ENCODE assay signal across 1 cellular context in the genomic region with DNA sequence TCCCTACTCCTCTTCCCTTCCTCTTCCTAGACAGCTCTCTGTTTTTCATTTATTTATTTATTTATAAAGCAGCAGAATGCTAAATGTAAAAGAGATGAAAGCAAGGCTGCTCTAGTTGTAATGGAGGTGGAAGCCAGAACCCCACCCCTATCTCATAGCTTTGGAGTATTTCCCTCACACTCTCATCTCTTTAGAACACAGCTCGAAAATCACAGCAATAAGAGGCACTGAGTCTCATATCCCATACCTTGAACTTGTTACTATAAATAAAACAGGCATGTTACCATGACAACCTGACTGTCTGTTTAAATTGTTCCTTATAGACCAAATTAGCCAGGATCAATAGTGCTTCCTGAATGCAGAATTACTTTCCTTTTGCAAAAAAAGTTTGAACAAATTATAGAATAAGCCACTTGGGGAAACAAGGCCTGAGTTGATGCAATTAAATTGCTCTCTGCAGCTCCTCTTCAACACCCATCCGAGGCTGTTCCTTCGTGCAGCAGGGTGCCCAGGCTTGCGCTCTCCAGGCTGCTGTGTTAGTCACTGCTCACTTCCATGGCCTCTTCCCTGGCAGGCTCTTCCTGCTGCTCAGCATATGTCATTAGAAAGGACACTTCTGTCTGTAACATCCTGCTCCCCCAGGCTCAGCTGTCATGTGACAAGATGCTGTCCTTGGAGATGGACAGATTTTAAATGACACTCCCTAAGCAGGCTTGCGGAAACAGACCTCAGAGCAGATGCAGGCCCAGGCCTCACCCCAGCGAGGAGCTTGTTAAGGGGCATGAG.
TF ChIP-seq lines count a peak whose summit lies in the region.

No MANE protein-coding gene starts in this region.

TF ChIP-seq in H1, 55 proteins besides CTCF, POLR2A, EP300 and RAD21:
- TF ChIP-seq SP1 (IDR thresholded peaks at IDR 0.05; ENCODE audit: low read depth, low read length): no peak
- TF ChIP-seq RFX5 (IDR thresholded peaks at IDR 0.05; ENCODE audit: borderline replicate concordance, low read depth, low read length): no peak
- no peak for TF ChIP-seq CREB1 (IDR thresholded peaks at IDR 0.05)
- no peak for TF ChIP-seq PHF8 (conservative IDR thresholded peaks at IDR 0.05; ENCODE audit: low read depth, low read length)
- TF ChIP-seq CEBPB (IDR thresholded peaks at IDR 0.05; ENCODE audit: low read depth, low read length): no peak
- TF ChIP-seq POU5F1 (IDR thresholded peaks at IDR 0.05; ENCODE audit: low read depth, low read length): no peak
- no peak for TF ChIP-seq CBX5 (IDR thresholded peaks at IDR 0.05; ENCODE audit: low read depth, low read length)
- no peak for TF ChIP-seq TCF12 (IDR thresholded peaks at IDR 0.05; ENCODE audit: low read depth, low read length)
- no peak for TF ChIP-seq SIN3A (conservative IDR thresholded peaks at IDR 0.05 in 1 of 2, IDR thresholded peaks at IDR 0.05 in 1 of 2; ENCODE audit: low read depth in 1 of 2, low read length in 2 of 2)
- TF ChIP-seq, protein P1, sequence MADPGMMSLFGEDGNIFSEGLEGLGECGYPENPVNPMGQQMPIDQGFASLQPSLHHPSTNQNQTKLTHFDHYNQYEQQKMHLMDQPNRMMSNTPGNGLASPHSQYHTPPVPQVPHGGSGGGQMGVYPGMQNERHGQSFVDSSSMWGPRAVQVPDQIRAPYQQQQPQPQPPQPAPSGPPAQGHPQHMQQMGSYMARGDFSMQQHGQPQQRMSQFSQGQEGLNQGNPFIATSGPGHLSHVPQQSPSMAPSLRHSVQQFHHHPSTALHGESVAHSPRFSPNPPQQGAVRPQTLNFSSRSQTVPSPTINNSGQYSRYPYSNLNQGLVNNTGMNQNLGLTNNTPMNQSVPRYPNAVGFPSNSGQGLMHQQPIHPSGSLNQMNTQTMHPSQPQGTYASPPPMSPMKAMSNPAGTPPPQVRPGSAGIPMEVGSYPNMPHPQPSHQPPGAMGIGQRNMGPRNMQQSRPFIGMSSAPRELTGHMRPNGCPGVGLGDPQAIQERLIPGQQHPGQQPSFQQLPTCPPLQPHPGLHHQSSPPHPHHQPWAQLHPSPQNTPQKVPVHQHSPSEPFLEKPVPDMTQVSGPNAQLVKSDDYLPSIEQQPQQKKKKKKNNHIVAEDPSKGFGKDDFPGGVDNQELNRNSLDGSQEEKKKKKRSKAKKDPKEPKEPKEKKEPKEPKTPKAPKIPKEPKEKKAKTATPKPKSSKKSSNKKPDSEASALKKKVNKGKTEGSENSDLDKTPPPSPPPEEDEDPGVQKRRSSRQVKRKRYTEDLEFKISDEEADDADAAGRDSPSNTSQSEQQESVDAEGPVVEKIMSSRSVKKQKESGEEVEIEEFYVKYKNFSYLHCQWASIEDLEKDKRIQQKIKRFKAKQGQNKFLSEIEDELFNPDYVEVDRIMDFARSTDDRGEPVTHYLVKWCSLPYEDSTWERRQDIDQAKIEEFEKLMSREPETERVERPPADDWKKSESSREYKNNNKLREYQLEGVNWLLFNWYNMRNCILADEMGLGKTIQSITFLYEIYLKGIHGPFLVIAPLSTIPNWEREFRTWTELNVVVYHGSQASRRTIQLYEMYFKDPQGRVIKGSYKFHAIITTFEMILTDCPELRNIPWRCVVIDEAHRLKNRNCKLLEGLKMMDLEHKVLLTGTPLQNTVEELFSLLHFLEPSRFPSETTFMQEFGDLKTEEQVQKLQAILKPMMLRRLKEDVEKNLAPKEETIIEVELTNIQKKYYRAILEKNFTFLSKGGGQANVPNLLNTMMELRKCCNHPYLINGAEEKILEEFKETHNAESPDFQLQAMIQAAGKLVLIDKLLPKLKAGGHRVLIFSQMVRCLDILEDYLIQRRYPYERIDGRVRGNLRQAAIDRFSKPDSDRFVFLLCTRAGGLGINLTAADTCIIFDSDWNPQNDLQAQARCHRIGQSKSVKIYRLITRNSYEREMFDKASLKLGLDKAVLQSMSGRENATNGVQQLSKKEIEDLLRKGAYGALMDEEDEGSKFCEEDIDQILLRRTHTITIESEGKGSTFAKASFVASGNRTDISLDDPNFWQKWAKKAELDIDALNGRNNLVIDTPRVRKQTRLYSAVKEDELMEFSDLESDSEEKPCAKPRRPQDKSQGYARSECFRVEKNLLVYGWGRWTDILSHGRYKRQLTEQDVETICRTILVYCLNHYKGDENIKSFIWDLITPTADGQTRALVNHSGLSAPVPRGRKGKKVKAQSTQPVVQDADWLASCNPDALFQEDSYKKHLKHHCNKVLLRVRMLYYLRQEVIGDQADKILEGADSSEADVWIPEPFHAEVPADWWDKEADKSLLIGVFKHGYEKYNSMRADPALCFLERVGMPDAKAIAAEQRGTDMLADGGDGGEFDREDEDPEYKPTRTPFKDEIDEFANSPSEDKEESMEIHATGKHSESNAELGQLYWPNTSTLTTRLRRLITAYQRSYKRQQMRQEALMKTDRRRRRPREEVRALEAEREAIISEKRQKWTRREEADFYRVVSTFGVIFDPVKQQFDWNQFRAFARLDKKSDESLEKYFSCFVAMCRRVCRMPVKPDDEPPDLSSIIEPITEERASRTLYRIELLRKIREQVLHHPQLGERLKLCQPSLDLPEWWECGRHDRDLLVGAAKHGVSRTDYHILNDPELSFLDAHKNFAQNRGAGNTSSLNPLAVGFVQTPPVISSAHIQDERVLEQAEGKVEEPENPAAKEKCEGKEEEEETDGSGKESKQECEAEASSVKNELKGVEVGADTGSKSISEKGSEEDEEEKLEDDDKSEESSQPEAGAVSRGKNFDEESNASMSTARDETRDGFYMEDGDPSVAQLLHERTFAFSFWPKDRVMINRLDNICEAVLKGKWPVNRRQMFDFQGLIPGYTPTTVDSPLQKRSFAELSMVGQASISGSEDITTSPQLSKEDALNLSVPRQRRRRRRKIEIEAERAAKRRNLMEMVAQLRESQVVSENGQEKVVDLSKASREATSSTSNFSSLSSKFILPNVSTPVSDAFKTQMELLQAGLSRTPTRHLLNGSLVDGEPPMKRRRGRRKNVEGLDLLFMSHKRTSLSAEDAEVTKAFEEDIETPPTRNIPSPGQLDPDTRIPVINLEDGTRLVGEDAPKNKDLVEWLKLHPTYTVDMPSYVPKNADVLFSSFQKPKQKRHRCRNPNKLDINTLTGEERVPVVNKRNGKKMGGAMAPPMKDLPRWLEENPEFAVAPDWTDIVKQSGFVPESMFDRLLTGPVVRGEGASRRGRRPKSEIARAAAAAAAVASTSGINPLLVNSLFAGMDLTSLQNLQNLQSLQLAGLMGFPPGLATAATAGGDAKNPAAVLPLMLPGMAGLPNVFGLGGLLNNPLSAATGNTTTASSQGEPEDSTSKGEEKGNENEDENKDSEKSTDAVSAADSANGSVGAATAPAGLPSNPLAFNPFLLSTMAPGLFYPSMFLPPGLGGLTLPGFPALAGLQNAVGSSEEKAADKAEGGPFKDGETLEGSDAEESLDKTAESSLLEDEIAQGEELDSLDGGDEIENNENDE (IDR thresholded peaks at IDR 0.05; ENCODE audit: insufficient replicate concordance, low read length): no peak
- TF ChIP-seq, protein P2, sequence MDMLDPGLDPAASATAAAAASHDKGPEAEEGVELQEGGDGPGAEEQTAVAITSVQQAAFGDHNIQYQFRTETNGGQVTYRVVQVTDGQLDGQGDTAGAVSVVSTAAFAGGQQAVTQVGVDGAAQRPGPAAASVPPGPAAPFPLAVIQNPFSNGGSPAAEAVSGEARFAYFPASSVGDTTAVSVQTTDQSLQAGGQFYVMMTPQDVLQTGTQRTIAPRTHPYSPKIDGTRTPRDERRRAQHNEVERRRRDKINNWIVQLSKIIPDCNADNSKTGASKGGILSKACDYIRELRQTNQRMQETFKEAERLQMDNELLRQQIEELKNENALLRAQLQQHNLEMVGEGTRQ (IDR thresholded peaks at IDR 0.05; ENCODE audit: low read length): no peak
- no peak for TF ChIP-seq POLR2AphosphoS5 (IDR thresholded peaks at IDR 0.05; ENCODE audit: low read depth, low read length)
- no peak for TF ChIP-seq ZNF274 (IDR thresholded peaks at IDR 0.05; ENCODE audit: borderline replicate concordance, extremely low read depth, low read length)
- TF ChIP-seq HDAC2 (IDR thresholded peaks at IDR 0.05; ENCODE audit: borderline replicate concordance in 1 of 2, low read depth in 2 of 2, low read length in 2 of 2): no peak
- no peak for TF ChIP-seq MAFK (IDR thresholded peaks at IDR 0.05; ENCODE audit: low read depth, low read length)
- no peak for TF ChIP-seq RNF2 (IDR thresholded peaks at IDR 0.05; ENCODE audit: borderline replicate concordance, low read depth, low read length, missing control alignments, poor library complexity, severe bottlenecking)
